ENCODE assay signal across 18 cellular contexts in genomic region chr7:144736880-144737493, GRCh38.
DNase-seq lines count a peak whose midpoint lies in the region; ATAC-seq and TF ChIP-seq lines count a peak whose summit lies in the region.
"Had no signal": no experiment of that assay in that cellular context is flagged by ENCODE, and none has a peak within 500 bp of the region (broad histone marks: within the 10 kb centered on the region; RNA-seq: fewer than 3 reads in every experiment).

No MANE protein-coding gene starts in this region.

- H3K27ac Mint-ChIP-seq in activated CD8-positive, alpha-beta T cell treated with anti-CD3 and anti-CD28 coated beads for 36 hours = no peak overlapping the region
- no peak overlapping the region for H3K27ac Mint-ChIP-seq in activated CD8-positive, alpha-beta T cell treated with anti-CD3 and anti-CD28 coated beads, Interleukin-2, amount 10 ng/mL, durations not matched to agents 7 days and 5 days
- H3K27ac Mint-ChIP-seq in GM23338 (no peak overlapping the region), memory B cell (peak overlapping the region; percentile 26)
- H3K27ac Mint-ChIP-seq: CD4-positive, alpha-beta T cell; HFFc6 had no signal

- H3K36me3 Mint-ChIP-seq in activated CD8-positive, alpha-beta T cell treated with anti-CD3 and anti-CD28 coated beads for 36 hours (ENCODE audit: low read depth) = no peaks in the 10 kb centered on the region
- no peaks in the 10 kb centered on the region for H3K36me3 Mint-ChIP-seq in activated CD8-positive, alpha-beta T cell treated with anti-CD3 and anti-CD28 coated beads, Interleukin-2, amount 10 ng/mL, durations not matched to agents 7 days and 5 days (ENCODE audit: low read depth)
- H3K36me3 Mint-ChIP-seq in GM23338 (ENCODE audit: low read depth) = no peaks in the 10 kb centered on the region
- peaks cover 11% of the 10 kb centered on the region for H3K36me3 Mint-ChIP-seq in memory B cell

- no peak for ATAC-seq in activated CD8-positive, alpha-beta T cell treated with anti-CD3 and anti-CD28 coated beads for 36 hours
- no peak for ATAC-seq in activated CD8-positive, alpha-beta T cell treated with anti-CD3 and anti-CD28 coated beads, Interleukin-2, amount 10 ng/mL, durations not matched to agents 7 days and 5 days
- ATAC-seq in GM23338 (peak; percentile 42; the same call in 2 of the 3 replicates), memory B cell (ENCODE audit: low read depth) (no peak), GM18867 (IDR thresholded peaks at IDR 0.05; ENCODE audit: unreplicated experiment) (no peak)

- H3K4me1 Mint-ChIP-seq in activated CD8-positive, alpha-beta T cell treated with anti-CD3 and anti-CD28 coated beads for 36 hours (ENCODE audit: low read depth) = no peaks in the 10 kb centered on the region
- no peaks in the 10 kb centered on the region for H3K4me1 Mint-ChIP-seq in activated CD8-positive, alpha-beta T cell treated with anti-CD3 and anti-CD28 coated beads, Interleukin-2, amount 10 ng/mL, durations not matched to agents 7 days and 5 days (ENCODE audit: low read depth)
- no peaks in the 10 kb centered on the region for H3K4me1 Mint-ChIP-seq in GM23338
- peaks cover 10% of the 10 kb centered on the region for H3K4me1 Mint-ChIP-seq in memory B cell
- H3K4me1 Mint-ChIP-seq: H9 had no signal

- no peak overlapping the region for H3K4me2 ChIP-seq in GM23338
- H3K4me2 ChIP-seq: BLaER1 treated with 17β-estradiol and CSF1 and Interleukin-3, amounts not matched to agents 10 nM and 100 nM; SK-N-SH had no signal

- POLR2A ChIA-PET in activated CD8-positive, alpha-beta T cell treated with anti-CD3 and anti-CD28 coated beads for 36 hours (lab: Charles Lee) = no interaction called here
- POLR2A ChIA-PET in activated CD8-positive, alpha-beta T cell treated with anti-CD3 and anti-CD28 coated beads, Interleukin-2, amount 10 ng/mL, durations not matched to agents 7 days and 5 days (lab: Charles Lee) = no interaction called here

- H3F3A ChIP-seq in GM23338 (replicated peaks; ENCODE audit: low read depth) = no peaks in the 10 kb centered on the region

- no peaks in the 10 kb centered on the region for H4K20me1 ChIP-seq in GM23338 (replicated peaks; ENCODE audit: insufficient read depth)
- H4K20me1 ChIP-seq: BLaER1 treated with 17β-estradiol and CSF1 and Interleukin-3, amounts not matched to agents 10 nM and 100 nM had no signal

- no peaks in the 10 kb centered on the region for H3K27me3 Mint-ChIP-seq in activated CD8-positive, alpha-beta T cell treated with anti-CD3 and anti-CD28 coated beads for 36 hours
- no peaks in the 10 kb centered on the region for H3K27me3 Mint-ChIP-seq in activated CD8-positive, alpha-beta T cell treated with anti-CD3 and anti-CD28 coated beads, Interleukin-2, amount 10 ng/mL, durations not matched to agents 7 days and 5 days (ENCODE audit: low read depth)
- H3K27me3 Mint-ChIP-seq in GM23338 (ENCODE audit: insufficient read depth, low read depth, poor library complexity) = no peaks in the 10 kb centered on the region
- H3K27me3 Mint-ChIP-seq in memory B cell = no peaks in the 10 kb centered on the region
- H3K27me3 Mint-ChIP-seq: CD4-positive, alpha-beta T cell had no signal

- H3K36me3 ChIP-seq in GM23338 (ENCODE audit: insufficient read depth) (no peaks in the 10 kb centered on the region), WERI-Rb-1 (no peaks in the 10 kb centered on the region)
- H3K36me3 ChIP-seq: BLaER1 treated with 17β-estradiol and CSF1 and Interleukin-3, amounts not matched to agents 10 nM and 100 nM; MG63 had no signal

- H3K79me2 ChIP-seq in GM23338 (replicated peaks; ENCODE audit: insufficient read depth) = no peaks in the 10 kb centered on the region

- DNase-seq in activated CD8-positive, alpha-beta T cell treated with anti-CD3 and anti-CD28 coated beads for 36 hours = no peak
- no peak for DNase-seq in activated CD8-positive, alpha-beta T cell treated with anti-CD3 and anti-CD28 coated beads, Interleukin-2, amount 10 ng/mL, durations not matched to agents 7 days and 5 days
- DNase-seq in GM23338 (ENCODE audit: low spot score) (peak; percentile 39), WERI-Rb-1 (no peak), memory B cell (ENCODE audit: low spot score in 2 of 2) (no peak), NCI-H128 (lab: John Stamatoyannopoulos, UW; ENCODE audit: unreplicated experiment) (no peak)
- DNase-seq: CD4-positive, alpha-beta T cell; GM23248; H9; HFFc6; KBM-7; MG63; NCI-H1694 treated with DMSO at 0.1 percent for 48 hours; NCI-H2081; NCI-H2227 treated with DMSO at 0.1 percent for 48 hours; SK-N-SH had no signal

- no peaks in the 10 kb centered on the region for H3K9me3 ChIP-seq in WERI-Rb-1 (ENCODE audit: severe bottlenecking)
- H3K9me3 ChIP-seq: BLaER1 treated with 17β-estradiol and CSF1 and Interleukin-3, amounts not matched to agents 10 nM and 100 nM; MG63; SK-N-SH had no signal

- H3K27me3 ChIP-seq in GM23338 (ENCODE audit: insufficient read depth) (no peaks in the 10 kb centered on the region), WERI-Rb-1 (ENCODE audit: insufficient read depth, low read depth, severe bottlenecking) (no peaks in the 10 kb centered on the region)
- H3K27me3 ChIP-seq: BLaER1 treated with 17β-estradiol and CSF1 and Interleukin-3, amounts not matched to agents 10 nM and 100 nM; MG63 had no signal

- H3K9me3 Mint-ChIP-seq in activated CD8-positive, alpha-beta T cell treated with anti-CD3 and anti-CD28 coated beads for 36 hours = no peaks in the 10 kb centered on the region
- H3K9me3 Mint-ChIP-seq in activated CD8-positive, alpha-beta T cell treated with anti-CD3 and anti-CD28 coated beads, Interleukin-2, amount 10 ng/mL, durations not matched to agents 7 days and 5 days (ENCODE audit: insufficient read depth) = no peaks in the 10 kb centered on the region
- no peaks in the 10 kb centered on the region for H3K9me3 Mint-ChIP-seq in GM23338
- H3K9me3 Mint-ChIP-seq in memory B cell = no peaks in the 10 kb centered on the region
- H3K9me3 Mint-ChIP-seq: CD4-positive, alpha-beta T cell; H9 had no signal

- H2AFZ ChIP-seq in GM23338 = peak overlapping the region; percentile 29; the same call in 1 of the 2 replicates
- H2AFZ ChIP-seq: GM23248 had no signal

- no peak overlapping the region for H3K4me3 ChIP-seq in GM23338
- no peak overlapping the region for H3K4me3 ChIP-seq in WERI-Rb-1 (ENCODE audit: low read depth, low read length)
- H3K4me3 ChIP-seq: BLaER1 treated with 17β-estradiol and CSF1 and Interleukin-3, amounts not matched to agents 10 nM and 100 nM; GM23248; MG63 had no signal

- no peaks in the 10 kb centered on the region for H3K4me1 ChIP-seq in GM23338 (ENCODE audit: insufficient read depth)

- no peak overlapping the region for H3K27ac ChIP-seq in GM23338 (ENCODE audit: low read depth)
- peak overlapping the region; percentile 11 for H3K27ac ChIP-seq in WERI-Rb-1
- H3K27ac ChIP-seq: BLaER1 treated with 17β-estradiol and CSF1 and Interleukin-3, amounts not matched to agents 10 nM and 100 nM; GM23248 had no signal

- intact Hi-C loops in activated CD8-positive, alpha-beta T cell treated with anti-CD3 and anti-CD28 coated beads for 36 hours (cut with micrococcal nuclease) = loop anchor here (10.0 kb wide), 1 partner anchor 98 kb away; the partner anchor contains the start of gene TPK1

- no peaks in the 10 kb centered on the region for H3K9me2 ChIP-seq in GM23338 (ENCODE audit: insufficient read depth)
- H3K9me2 ChIP-seq: SK-N-SH had no signal

- CTCF ChIA-PET in activated CD8-positive, alpha-beta T cell treated with anti-CD3 and anti-CD28 coated beads for 36 hours (lab: Charles Lee) = no interaction called here
- CTCF ChIA-PET in activated CD8-positive, alpha-beta T cell treated with anti-CD3 and anti-CD28 coated beads, Interleukin-2, amount 10 ng/mL, durations not matched to agents 7 days and 5 days (lab: Charles Lee) = interaction anchor here (1.0 to 2.2 kb wide), 4 partner anchors 99 to 300 kb away, joined by 3 to 14 read pairs (median 3); partner anchors contain the start of gene TPK1

- H3K4me3 Mint-ChIP-seq in activated CD8-positive, alpha-beta T cell treated with anti-CD3 and anti-CD28 coated beads for 36 hours = no peak overlapping the region
- no peak overlapping the region for H3K4me3 Mint-ChIP-seq in activated CD8-positive, alpha-beta T cell treated with anti-CD3 and anti-CD28 coated beads, Interleukin-2, amount 10 ng/mL, durations not matched to agents 7 days and 5 days
- H3K4me3 Mint-ChIP-seq in GM23338 (no peak overlapping the region), memory B cell (no peak overlapping the region)
- H3K4me3 Mint-ChIP-seq: CD4-positive, alpha-beta T cell; H9; HFFc6 had no signal

- peak; percentile 41 for TF ChIP-seq CTCF in activated CD8-positive, alpha-beta T cell treated with anti-CD3 and anti-CD28 coated beads for 36 hours (IDR thresholded peaks at IDR 0.05)
- TF ChIP-seq CTCF in GM23338 (conservative IDR thresholded peaks at IDR 0.05; ENCODE audit: low read depth in 2 of 2) = no peak
- TF ChIP-seq CTCF in WERI-Rb-1 (IDR thresholded peaks at IDR 0.05; ENCODE audit: low read depth, low read length) = no peak

TF ChIP-seq in GM23338, 12 proteins besides CTCF, POLR2A, EP300 and RAD21 (continues in another document):
- no peak for TF ChIP-seq POLR2AphosphoS5 (IDR thresholded peaks at IDR 0.05; ENCODE audit: low read depth)
- TF ChIP-seq REST (IDR thresholded peaks at IDR 0.05; ENCODE audit: unreplicated experiment) = no peak
- no peak for TF ChIP-seq ZNF331 (CRISPR knock-in tag; IDR thresholded peaks at IDR 0.05; ENCODE audit: low read depth)
- no peak for TF ChIP-seq NANOG (IDR thresholded peaks at IDR 0.05; ENCODE audit: borderline replicate concordance)
